Comparison of ENCODE assay signal across 13 cellular contexts in the genomic region with DNA sequence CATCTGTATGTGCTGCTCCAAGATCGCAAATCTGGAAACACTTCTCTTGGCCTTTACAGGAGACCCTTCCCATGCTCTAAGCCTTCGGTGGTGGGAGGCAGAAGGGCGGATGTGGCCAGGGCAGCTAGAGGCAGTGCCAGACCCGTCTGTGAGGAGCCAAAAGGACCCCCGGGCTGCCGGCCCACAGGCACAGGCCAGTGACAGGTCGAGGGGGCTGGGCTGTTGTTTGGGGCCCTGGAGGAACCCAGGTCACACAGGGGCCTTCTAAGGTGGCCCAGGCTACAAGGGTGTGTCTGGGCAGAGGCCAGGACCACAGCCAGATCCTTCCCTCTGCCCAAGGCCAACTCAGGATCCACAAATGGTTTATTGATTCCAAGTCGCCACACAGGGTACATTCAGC.
"Had no signal": no experiment of that assay in that cellular context is flagged by ENCODE, and none has a peak within 500 bp of the region (broad histone marks: within the 10 kb centered on the region; RNA-seq: fewer than 3 reads in every experiment).

No MANE protein-coding gene starts in this region.

- H3K27ac ChIP-seq: cardiac muscle cell, gastroesophageal sphincter, hepatocyte, left ventricle myocardium inferior, psoas muscle, thyroid gland, uterus had no signal

- H3K4me1 ChIP-seq: gastroesophageal sphincter, left ventricle myocardium inferior, psoas muscle, thyroid gland, uterus had no signal

- H3K36me3 ChIP-seq: uterus had no signal

- H3K4me3 ChIP-seq: cardiac muscle cell, gastroesophageal sphincter, hepatocyte, left ventricle myocardium inferior, psoas muscle, thyroid gland, uterus had no signal

- H3K4me3 Mint-ChIP-seq: natural killer cell treated with Interleukin-12 subunit alpha and Interleukin-12 subunit beta and Interleukin-15 and Interleukin-18, amount 100 ng/mL, for 72 hours; stimulated activated naive B cell treated with anti-CD40 and anti-IgM and Interleukin-4, amounts not matched to agents 10 μg/mL and 1 μg/mL and 100 μg/mL, for 72 hours; WTC11 had no signal

- H3K27me3 ChIP-seq: cardiac muscle cell, hepatocyte, thyroid gland, uterus had no signal

- H3K4me1 Mint-ChIP-seq: WTC11 had no signal

- H3K27me3 Mint-ChIP-seq: natural killer cell treated with Interleukin-12 subunit alpha and Interleukin-12 subunit beta and Interleukin-15 and Interleukin-18, amount 100 ng/mL, for 72 hours; stimulated activated naive B cell treated with anti-CD40 and anti-IgM and Interleukin-4, amounts not matched to agents 10 μg/mL and 1 μg/mL and 100 μg/mL, for 72 hours had no signal

- H3K9me3 ChIP-seq: thyroid gland had no signal

- H3K27ac Mint-ChIP-seq: natural killer cell treated with Interleukin-12 subunit alpha and Interleukin-12 subunit beta and Interleukin-15 and Interleukin-18, amount 100 ng/mL, for 72 hours; WTC11 had no signal

- ATAC-seq: gastroesophageal sphincter; natural killer cell treated with Interleukin-12 subunit alpha and Interleukin-12 subunit beta and Interleukin-15 and Interleukin-18, amount 100 ng/mL, for 72 hours; psoas muscle; stimulated activated naive B cell treated with anti-CD40 and anti-IgM and Interleukin-4, amounts not matched to agents 10 μg/mL and 1 μg/mL and 100 μg/mL, for 72 hours; WTC11 had no signal

- DNase-seq: activated CD4-positive, alpha-beta T cell treated with anti-CD3 and anti-CD28 coated beads for 4 hours; activated naive CD4-positive, alpha-beta T cell; left ventricle myocardium inferior; mesenchymal stem cell; psoas muscle; stimulated activated naive B cell treated with anti-CD40 and anti-IgM and Interleukin-4, amounts not matched to agents 10 μg/mL and 1 μg/mL and 100 μg/mL, for 72 hours; thyroid gland had no signal
